In genomic region chr10:133263674-133264073, GRCh38 we compare ENCODE assay signal across 1 cellular context.
TF ChIP-seq lines count a peak whose summit lies in the region.

No MANE protein-coding gene starts in this region.

TF ChIP-seq in WTC11, 78 proteins besides CTCF, POLR2A, EP300 and RAD21:
- no peak for TF ChIP-seq ZSCAN18 (CRISPR knock-in tag; IDR thresholded peaks at IDR 0.05)
- TF ChIP-seq, protein P1, sequence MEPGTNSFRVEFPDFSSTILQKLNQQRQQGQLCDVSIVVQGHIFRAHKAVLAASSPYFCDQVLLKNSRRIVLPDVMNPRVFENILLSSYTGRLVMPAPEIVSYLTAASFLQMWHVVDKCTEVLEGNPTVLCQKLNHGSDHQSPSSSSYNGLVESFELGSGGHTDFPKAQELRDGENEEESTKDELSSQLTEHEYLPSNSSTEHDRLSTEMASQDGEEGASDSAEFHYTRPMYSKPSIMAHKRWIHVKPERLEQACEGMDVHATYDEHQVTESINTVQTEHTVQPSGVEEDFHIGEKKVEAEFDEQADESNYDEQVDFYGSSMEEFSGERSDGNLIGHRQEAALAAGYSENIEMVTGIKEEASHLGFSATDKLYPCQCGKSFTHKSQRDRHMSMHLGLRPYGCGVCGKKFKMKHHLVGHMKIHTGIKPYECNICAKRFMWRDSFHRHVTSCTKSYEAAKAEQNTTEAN (CRISPR knock-in tag; IDR thresholded peaks at IDR 0.05) = no peak
- TF ChIP-seq ZNF121 (CRISPR knock-in tag; IDR thresholded peaks at IDR 0.05) = no peak
- TF ChIP-seq ESRRA (CRISPR knock-in tag; IDR thresholded peaks at IDR 0.05; ENCODE audit: borderline replicate concordance) = no peak
- TF ChIP-seq RORB (CRISPR knock-in tag; IDR thresholded peaks at IDR 0.05) = no peak
- TF ChIP-seq FOXP1 (CRISPR knock-in tag; IDR thresholded peaks at IDR 0.05; ENCODE audit: borderline replicate concordance) = no peak
- TF ChIP-seq TCF7 (CRISPR knock-in tag; IDR thresholded peaks at IDR 0.05; ENCODE audit: low read depth) = no peak
- TF ChIP-seq ZNF232 (CRISPR knock-in tag; IDR thresholded peaks at IDR 0.05) = no peak
- TF ChIP-seq, protein P2, sequence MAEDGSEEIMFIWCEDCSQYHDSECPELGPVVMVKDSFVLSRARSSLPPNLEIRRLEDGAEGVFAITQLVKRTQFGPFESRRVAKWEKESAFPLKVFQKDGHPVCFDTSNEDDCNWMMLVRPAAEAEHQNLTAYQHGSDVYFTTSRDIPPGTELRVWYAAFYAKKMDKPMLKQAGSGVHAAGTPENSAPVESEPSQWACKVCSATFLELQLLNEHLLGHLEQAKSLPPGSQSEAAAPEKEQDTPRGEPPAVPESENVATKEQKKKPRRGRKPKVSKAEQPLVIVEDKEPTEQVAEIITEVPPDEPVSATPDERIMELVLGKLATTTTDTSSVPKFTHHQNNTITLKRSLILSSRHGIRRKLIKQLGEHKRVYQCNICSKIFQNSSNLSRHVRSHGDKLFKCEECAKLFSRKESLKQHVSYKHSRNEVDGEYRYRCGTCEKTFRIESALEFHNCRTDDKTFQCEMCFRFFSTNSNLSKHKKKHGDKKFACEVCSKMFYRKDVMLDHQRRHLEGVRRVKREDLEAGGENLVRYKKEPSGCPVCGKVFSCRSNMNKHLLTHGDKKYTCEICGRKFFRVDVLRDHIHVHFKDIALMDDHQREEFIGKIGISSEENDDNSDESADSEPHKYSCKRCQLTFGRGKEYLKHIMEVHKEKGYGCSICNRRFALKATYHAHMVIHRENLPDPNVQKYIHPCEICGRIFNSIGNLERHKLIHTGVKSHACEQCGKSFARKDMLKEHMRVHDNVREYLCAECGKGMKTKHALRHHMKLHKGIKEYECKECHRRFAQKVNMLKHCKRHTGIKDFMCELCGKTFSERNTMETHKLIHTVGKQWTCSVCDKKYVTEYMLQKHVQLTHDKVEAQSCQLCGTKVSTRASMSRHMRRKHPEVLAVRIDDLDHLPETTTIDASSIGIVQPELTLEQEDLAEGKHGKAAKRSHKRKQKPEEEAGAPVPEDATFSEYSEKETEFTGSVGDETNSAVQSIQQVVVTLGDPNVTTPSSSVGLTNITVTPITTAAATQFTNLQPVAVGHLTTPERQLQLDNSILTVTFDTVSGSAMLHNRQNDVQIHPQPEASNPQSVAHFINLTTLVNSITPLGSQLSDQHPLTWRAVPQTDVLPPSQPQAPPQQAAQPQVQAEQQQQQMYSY (CRISPR knock-in tag; IDR thresholded peaks at IDR 0.05) = no peak
- TF ChIP-seq, protein P3, sequence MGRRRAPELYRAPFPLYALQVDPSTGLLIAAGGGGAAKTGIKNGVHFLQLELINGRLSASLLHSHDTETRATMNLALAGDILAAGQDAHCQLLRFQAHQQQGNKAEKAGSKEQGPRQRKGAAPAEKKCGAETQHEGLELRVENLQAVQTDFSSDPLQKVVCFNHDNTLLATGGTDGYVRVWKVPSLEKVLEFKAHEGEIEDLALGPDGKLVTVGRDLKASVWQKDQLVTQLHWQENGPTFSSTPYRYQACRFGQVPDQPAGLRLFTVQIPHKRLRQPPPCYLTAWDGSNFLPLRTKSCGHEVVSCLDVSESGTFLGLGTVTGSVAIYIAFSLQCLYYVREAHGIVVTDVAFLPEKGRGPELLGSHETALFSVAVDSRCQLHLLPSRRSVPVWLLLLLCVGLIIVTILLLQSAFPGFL (CRISPR knock-in tag; IDR thresholded peaks at IDR 0.05; ENCODE audit: borderline replicate concordance) = no peak
- TF ChIP-seq, protein P4, sequence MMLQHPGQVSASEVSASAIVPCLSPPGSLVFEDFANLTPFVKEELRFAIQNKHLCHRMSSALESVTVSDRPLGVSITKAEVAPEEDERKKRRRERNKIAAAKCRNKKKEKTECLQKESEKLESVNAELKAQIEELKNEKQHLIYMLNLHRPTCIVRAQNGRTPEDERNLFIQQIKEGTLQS (CRISPR knock-in tag; conservative IDR thresholded peaks at IDR 0.05) = no peak
- no peak for TF ChIP-seq ZBTB21 (CRISPR knock-in tag; IDR thresholded peaks at IDR 0.05; ENCODE audit: borderline replicate concordance)
- TF ChIP-seq, protein P5, sequence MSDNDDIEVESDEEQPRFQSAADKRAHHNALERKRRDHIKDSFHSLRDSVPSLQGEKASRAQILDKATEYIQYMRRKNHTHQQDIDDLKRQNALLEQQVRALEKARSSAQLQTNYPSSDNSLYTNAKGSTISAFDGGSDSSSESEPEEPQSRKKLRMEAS (CRISPR knock-in tag; IDR thresholded peaks at IDR 0.05) = no peak
- TF ChIP-seq, protein P6, sequence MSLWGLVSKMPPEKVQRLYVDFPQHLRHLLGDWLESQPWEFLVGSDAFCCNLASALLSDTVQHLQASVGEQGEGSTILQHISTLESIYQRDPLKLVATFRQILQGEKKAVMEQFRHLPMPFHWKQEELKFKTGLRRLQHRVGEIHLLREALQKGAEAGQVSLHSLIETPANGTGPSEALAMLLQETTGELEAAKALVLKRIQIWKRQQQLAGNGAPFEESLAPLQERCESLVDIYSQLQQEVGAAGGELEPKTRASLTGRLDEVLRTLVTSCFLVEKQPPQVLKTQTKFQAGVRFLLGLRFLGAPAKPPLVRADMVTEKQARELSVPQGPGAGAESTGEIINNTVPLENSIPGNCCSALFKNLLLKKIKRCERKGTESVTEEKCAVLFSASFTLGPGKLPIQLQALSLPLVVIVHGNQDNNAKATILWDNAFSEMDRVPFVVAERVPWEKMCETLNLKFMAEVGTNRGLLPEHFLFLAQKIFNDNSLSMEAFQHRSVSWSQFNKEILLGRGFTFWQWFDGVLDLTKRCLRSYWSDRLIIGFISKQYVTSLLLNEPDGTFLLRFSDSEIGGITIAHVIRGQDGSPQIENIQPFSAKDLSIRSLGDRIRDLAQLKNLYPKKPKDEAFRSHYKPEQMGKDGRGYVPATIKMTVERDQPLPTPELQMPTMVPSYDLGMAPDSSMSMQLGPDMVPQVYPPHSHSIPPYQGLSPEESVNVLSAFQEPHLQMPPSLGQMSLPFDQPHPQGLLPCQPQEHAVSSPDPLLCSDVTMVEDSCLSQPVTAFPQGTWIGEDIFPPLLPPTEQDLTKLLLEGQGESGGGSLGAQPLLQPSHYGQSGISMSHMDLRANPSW (CRISPR knock-in tag; conservative IDR thresholded peaks at IDR 0.05; ENCODE audit: low read depth) = no peak
- TF ChIP-seq ZNF219 (CRISPR knock-in tag; IDR thresholded peaks at IDR 0.05; ENCODE audit: borderline replicate concordance) = no peak
- TF ChIP-seq EMX1 (CRISPR knock-in tag; IDR thresholded peaks at IDR 0.05) = no peak
- TF ChIP-seq ZNF263 (CRISPR knock-in tag; IDR thresholded peaks at IDR 0.05; ENCODE audit: low read depth) = no peak
- TF ChIP-seq PRRX2 (CRISPR knock-in tag; IDR thresholded peaks at IDR 0.05) = no peak
- TF ChIP-seq FOXJ3 (CRISPR knock-in tag; IDR thresholded peaks at IDR 0.05; ENCODE audit: borderline replicate concordance) = no peak
- TF ChIP-seq ATF2 (CRISPR knock-in tag; IDR thresholded peaks at IDR 0.05; ENCODE audit: borderline replicate concordance, low read depth) = no peak
